ENCODE assay signal across 16 cellular contexts in the genomic region with DNA sequence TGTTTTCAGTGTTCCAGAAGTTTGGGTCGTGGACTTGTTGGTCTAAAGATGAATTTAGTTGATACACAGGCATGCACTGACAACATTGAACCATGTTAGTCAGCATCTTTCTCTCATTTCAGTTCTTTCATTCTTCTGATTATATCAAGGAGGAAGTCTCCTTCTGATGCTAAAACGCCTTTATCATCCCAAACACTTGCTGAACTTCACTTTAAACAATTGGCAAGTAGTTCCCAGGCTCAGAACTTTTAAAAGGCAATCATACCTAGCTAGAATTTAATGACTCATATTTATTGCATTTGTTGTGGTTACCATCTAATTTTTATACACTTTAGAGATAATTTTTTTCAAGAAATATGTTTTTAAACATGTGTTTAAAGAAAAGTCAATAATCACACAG. TPM values are rescaled to one million over a fixed set of nuclear protein-coding genes. Genes with fewer than 3 reads are reported as not detected.
"Had no signal": no experiment of that assay in that cellular context is flagged by ENCODE, and none has a peak within 500 bp of the region (broad histone marks: within the 10 kb centered on the region; RNA-seq: fewer than 3 reads in every experiment).

No MANE protein-coding gene starts in this region.

- DNase-seq: activated CD4-positive, alpha-beta T cell treated with anti-CD3 and anti-CD28 coated beads, Interleukin-2, amount 50 U/mL, for 4 hours; activated CD4-positive, CD25-positive, alpha-beta regulatory T cell treated with anti-CD3 and anti-CD28 coated beads, Interleukin-2, amount 50 U/mL, for 72 hours; activated naive CD4-positive, alpha-beta T cell treated with Interleukin-2 at 50 U/mL for 16 hours; colonic mucosa; hippocampal formation; left ventricle myocardium superior; mesendoderm; natural killer cell; right cardiac atrium; upper lobe of right lung had no signal

- ATAC-seq: activated T-helper 17 cell treated with anti-CD3 and anti-CD28 coated beads, Interleukin-2, amount 50 U/mL, for 72 hours; esophagus mucosa; left ventricle myocardium superior; natural killer cell; right cardiac atrium; upper lobe of right lung had no signal

- H3K27me3 Mint-ChIP-seq: progenitor cell of endocrine pancreas had no signal

- H3K4me3 Mint-ChIP-seq: activated T-helper 17 cell treated with anti-CD3 and anti-CD28 coated beads, Interleukin-2, amount 50 U/mL, for 72 hours; natural killer cell; stimulated activated naive CD8-positive, alpha-beta T cell treated with anti-CD3 and anti-CD28 coated beads, Interleukin-15, Interleukin-2, amounts not matched to agents 100 ng/mL and 50 ng/mL, for 24 hours had no signal

- H3K9me3 ChIP-seq: colonic mucosa, suprapubic skin, upper lobe of right lung had no signal

- H3K36me3 Mint-ChIP-seq: natural killer cell had no signal

- H3K27ac ChIP-seq: cardiac muscle cell, colonic mucosa, suprapubic skin had no signal

- H3K27me3 ChIP-seq: cardiac muscle cell, colonic mucosa, suprapubic skin, upper lobe of right lung had no signal

- H3K27ac Mint-ChIP-seq: activated T-helper 17 cell treated with anti-CD3 and anti-CD28 coated beads, Interleukin-2, amount 50 U/mL, for 72 hours; natural killer cell; progenitor cell of endocrine pancreas; stimulated activated naive CD8-positive, alpha-beta T cell treated with anti-CD3 and anti-CD28 coated beads, Interleukin-15, Interleukin-2, amounts not matched to agents 100 ng/mL and 50 ng/mL, for 24 hours had no signal

- H3K4me1 Mint-ChIP-seq: activated T-helper 17 cell treated with anti-CD3 and anti-CD28 coated beads, Interleukin-2, amount 50 U/mL, for 72 hours; natural killer cell had no signal

- H3K4me1 ChIP-seq: colonic mucosa had no signal

- H3K36me3 ChIP-seq: cardiac muscle cell, colonic mucosa, suprapubic skin had no signal

- H3K4me3 ChIP-seq: cardiac muscle cell, colonic mucosa, suprapubic skin, upper lobe of right lung had no signal

- H3K9me3 Mint-ChIP-seq: natural killer cell had no signal

RNA-seq across cellular contexts. Expression of gene LMCD1, which starts 15.9 kb away (rescaled TPM):
- total RNA-seq: natural killer cell had no signal
